ENCODE assay signal across 8 cellular contexts in the genomic region with DNA sequence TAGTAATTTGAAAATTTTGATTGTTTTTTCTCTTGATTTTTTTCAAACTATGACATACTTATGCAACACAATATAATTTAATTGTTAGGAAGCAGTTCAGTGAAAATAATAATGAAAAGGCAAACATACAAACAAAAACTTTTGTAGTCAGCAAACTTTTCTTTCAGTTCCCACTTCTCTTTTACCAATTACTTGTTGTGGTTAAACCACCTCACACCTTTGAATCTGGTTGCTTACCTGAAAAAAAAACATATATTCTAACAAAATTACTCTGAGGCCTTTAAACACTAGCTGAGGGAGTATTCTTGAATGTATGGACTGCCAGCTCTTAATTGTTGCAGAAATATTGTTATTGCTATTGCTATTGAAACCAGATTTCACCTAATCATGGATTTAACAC.
"Had no signal": no experiment of that assay in that cellular context is flagged by ENCODE, and none has a peak within 500 bp of the region (broad histone marks: within the 10 kb centered on the region; RNA-seq: fewer than 3 reads in every experiment).

No MANE protein-coding gene starts in this region.

- H3K4me3 ChIP-seq: GM23338, K562 had no signal

- H2AFZ ChIP-seq: GM23338 had no signal

- H3K4me2 ChIP-seq: GM23338 had no signal

- ATAC-seq: GM23338, K562 had no signal

- DNase-seq: H9, HCEC 1CT, IMR-90 had no signal

- FAIRE-seq: H1, H54, HTR-8/SVneo, K562 had no signal
